In the genomic region with DNA sequence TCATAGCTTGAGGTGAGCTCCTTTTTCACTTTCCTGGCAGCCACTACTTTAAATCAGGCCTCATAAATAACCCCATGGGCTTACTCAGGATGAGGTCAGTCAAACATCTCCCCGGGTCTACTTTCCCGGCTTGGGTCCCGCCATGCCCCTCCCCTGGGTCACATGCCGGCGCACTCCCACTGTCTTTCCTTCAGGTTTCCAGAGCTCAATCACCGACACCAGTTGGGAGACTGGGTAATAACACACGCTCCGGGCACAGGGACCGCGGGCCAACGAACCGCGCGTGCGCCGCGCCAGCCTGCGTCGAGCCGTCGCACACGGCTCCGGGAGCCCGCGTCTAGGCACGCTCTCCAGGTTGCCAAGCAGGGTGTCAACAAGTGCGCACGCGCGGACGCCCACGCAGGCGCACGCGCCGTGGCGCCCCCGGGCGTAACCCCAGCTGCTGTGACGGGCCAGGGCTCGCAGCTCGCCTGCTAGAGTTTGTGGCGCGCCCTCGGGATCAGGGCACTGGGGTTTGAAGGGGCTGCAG, we compare ENCODE assay signal across 1 cellular context.
TF ChIP-seq lines count a peak whose summit lies in the region.

No MANE protein-coding gene starts in this region.

TF ChIP-seq in WTC11, 78 proteins besides CTCF, POLR2A, EP300 and RAD21 (continued from another document and continues in another):
- TF ChIP-seq, protein P1, sequence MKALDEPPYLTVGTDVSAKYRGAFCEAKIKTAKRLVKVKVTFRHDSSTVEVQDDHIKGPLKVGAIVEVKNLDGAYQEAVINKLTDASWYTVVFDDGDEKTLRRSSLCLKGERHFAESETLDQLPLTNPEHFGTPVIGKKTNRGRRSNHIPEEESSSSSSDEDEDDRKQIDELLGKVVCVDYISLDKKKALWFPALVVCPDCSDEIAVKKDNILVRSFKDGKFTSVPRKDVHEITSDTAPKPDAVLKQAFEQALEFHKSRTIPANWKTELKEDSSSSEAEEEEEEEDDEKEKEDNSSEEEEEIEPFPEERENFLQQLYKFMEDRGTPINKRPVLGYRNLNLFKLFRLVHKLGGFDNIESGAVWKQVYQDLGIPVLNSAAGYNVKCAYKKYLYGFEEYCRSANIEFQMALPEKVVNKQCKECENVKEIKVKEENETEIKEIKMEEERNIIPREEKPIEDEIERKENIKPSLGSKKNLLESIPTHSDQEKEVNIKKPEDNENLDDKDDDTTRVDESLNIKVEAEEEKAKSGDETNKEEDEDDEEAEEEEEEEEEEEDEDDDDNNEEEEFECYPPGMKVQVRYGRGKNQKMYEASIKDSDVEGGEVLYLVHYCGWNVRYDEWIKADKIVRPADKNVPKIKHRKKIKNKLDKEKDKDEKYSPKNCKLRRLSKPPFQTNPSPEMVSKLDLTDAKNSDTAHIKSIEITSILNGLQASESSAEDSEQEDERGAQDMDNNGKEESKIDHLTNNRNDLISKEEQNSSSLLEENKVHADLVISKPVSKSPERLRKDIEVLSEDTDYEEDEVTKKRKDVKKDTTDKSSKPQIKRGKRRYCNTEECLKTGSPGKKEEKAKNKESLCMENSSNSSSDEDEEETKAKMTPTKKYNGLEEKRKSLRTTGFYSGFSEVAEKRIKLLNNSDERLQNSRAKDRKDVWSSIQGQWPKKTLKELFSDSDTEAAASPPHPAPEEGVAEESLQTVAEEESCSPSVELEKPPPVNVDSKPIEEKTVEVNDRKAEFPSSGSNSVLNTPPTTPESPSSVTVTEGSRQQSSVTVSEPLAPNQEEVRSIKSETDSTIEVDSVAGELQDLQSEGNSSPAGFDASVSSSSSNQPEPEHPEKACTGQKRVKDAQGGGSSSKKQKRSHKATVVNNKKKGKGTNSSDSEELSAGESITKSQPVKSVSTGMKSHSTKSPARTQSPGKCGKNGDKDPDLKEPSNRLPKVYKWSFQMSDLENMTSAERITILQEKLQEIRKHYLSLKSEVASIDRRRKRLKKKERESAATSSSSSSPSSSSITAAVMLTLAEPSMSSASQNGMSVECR (CRISPR knock-in tag; IDR thresholded peaks at IDR 0.05; ENCODE audit: borderline replicate concordance): no peak
- no peak for TF ChIP-seq IRF2 (CRISPR knock-in tag; IDR thresholded peaks at IDR 0.05; ENCODE audit: borderline replicate concordance, low read depth)
- TF ChIP-seq, protein P2, sequence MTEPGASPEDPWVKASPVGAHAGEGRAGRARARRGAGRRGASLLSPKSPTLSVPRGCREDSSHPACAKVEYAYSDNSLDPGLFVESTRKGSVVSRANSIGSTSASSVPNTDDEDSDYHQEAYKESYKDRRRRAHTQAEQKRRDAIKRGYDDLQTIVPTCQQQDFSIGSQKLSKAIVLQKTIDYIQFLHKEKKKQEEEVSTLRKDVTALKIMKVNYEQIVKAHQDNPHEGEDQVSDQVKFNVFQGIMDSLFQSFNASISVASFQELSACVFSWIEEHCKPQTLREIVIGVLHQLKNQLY (CRISPR knock-in tag; IDR thresholded peaks at IDR 0.05): no peak
- TF ChIP-seq NFE2L1 (CRISPR knock-in tag; IDR thresholded peaks at IDR 0.05): no peak
- TF ChIP-seq, protein P3, sequence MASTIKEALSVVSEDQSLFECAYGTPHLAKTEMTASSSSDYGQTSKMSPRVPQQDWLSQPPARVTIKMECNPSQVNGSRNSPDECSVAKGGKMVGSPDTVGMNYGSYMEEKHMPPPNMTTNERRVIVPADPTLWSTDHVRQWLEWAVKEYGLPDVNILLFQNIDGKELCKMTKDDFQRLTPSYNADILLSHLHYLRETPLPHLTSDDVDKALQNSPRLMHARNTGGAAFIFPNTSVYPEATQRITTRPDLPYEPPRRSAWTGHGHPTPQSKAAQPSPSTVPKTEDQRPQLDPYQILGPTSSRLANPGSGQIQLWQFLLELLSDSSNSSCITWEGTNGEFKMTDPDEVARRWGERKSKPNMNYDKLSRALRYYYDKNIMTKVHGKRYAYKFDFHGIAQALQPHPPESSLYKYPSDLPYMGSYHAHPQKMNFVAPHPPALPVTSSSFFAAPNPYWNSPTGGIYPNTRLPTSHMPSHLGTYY (CRISPR knock-in tag; IDR thresholded peaks at IDR 0.05): no peak
- TF ChIP-seq SMAD4 (CRISPR knock-in tag; IDR thresholded peaks at IDR 0.05): no peak
- TF ChIP-seq, protein P4, sequence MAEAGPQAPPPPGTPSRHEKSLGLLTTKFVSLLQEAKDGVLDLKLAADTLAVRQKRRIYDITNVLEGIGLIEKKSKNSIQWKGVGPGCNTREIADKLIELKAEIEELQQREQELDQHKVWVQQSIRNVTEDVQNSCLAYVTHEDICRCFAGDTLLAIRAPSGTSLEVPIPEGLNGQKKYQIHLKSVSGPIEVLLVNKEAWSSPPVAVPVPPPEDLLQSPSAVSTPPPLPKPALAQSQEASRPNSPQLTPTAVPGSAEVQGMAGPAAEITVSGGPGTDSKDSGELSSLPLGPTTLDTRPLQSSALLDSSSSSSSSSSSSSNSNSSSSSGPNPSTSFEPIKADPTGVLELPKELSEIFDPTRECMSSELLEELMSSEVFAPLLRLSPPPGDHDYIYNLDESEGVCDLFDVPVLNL (CRISPR knock-in tag; IDR thresholded peaks at IDR 0.05; ENCODE audit: borderline replicate concordance, low read depth): no peak
- TF ChIP-seq, protein P5, sequence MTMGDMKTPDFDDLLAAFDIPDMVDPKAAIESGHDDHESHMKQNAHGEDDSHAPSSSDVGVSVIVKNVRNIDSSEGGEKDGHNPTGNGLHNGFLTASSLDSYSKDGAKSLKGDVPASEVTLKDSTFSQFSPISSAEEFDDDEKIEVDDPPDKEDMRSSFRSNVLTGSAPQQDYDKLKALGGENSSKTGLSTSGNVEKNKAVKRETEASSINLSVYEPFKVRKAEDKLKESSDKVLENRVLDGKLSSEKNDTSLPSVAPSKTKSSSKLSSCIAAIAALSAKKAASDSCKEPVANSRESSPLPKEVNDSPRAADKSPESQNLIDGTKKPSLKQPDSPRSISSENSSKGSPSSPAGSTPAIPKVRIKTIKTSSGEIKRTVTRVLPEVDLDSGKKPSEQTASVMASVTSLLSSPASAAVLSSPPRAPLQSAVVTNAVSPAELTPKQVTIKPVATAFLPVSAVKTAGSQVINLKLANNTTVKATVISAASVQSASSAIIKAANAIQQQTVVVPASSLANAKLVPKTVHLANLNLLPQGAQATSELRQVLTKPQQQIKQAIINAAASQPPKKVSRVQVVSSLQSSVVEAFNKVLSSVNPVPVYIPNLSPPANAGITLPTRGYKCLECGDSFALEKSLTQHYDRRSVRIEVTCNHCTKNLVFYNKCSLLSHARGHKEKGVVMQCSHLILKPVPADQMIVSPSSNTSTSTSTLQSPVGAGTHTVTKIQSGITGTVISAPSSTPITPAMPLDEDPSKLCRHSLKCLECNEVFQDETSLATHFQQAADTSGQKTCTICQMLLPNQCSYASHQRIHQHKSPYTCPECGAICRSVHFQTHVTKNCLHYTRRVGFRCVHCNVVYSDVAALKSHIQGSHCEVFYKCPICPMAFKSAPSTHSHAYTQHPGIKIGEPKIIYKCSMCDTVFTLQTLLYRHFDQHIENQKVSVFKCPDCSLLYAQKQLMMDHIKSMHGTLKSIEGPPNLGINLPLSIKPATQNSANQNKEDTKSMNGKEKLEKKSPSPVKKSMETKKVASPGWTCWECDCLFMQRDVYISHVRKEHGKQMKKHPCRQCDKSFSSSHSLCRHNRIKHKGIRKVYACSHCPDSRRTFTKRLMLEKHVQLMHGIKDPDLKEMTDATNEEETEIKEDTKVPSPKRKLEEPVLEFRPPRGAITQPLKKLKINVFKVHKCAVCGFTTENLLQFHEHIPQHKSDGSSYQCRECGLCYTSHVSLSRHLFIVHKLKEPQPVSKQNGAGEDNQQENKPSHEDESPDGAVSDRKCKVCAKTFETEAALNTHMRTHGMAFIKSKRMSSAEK (CRISPR knock-in tag; IDR thresholded peaks at IDR 0.05; ENCODE audit: borderline replicate concordance): no peak
- TF ChIP-seq ZBTB21 (CRISPR knock-in tag; IDR thresholded peaks at IDR 0.05; ENCODE audit: borderline replicate concordance): no peak
- TF ChIP-seq, protein P6, sequence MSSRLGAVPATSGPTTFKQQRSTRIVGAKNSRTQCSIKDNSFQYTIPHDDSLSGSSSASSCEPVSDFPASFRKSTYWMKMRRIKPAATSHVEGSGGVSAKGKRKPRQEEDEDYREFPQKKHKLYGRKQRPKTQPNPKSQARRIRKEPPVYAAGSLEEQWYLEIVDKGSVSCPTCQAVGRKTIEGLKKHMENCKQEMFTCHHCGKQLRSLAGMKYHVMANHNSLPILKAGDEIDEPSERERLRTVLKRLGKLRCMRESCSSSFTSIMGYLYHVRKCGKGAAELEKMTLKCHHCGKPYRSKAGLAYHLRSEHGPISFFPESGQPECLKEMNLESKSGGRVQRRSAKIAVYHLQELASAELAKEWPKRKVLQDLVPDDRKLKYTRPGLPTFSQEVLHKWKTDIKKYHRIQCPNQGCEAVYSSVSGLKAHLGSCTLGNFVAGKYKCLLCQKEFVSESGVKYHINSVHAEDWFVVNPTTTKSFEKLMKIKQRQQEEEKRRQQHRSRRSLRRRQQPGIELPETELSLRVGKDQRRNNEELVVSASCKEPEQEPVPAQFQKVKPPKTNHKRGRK (CRISPR knock-in tag; IDR thresholded peaks at IDR 0.05; ENCODE audit: borderline replicate concordance): no peak
- TF ChIP-seq, protein P7, sequence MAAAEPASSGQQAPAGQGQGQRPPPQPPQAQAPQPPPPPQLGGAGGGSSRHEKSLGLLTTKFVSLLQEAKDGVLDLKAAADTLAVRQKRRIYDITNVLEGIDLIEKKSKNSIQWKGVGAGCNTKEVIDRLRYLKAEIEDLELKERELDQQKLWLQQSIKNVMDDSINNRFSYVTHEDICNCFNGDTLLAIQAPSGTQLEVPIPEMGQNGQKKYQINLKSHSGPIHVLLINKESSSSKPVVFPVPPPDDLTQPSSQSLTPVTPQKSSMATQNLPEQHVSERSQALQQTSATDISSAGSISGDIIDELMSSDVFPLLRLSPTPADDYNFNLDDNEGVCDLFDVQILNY (CRISPR knock-in tag; IDR thresholded peaks at IDR 0.05): peak; percentile 37; the same call in 1 of the 2 replicates
- TF ChIP-seq, protein P8, sequence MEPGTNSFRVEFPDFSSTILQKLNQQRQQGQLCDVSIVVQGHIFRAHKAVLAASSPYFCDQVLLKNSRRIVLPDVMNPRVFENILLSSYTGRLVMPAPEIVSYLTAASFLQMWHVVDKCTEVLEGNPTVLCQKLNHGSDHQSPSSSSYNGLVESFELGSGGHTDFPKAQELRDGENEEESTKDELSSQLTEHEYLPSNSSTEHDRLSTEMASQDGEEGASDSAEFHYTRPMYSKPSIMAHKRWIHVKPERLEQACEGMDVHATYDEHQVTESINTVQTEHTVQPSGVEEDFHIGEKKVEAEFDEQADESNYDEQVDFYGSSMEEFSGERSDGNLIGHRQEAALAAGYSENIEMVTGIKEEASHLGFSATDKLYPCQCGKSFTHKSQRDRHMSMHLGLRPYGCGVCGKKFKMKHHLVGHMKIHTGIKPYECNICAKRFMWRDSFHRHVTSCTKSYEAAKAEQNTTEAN (CRISPR knock-in tag; IDR thresholded peaks at IDR 0.05): no peak
- TF ChIP-seq, protein P9, sequence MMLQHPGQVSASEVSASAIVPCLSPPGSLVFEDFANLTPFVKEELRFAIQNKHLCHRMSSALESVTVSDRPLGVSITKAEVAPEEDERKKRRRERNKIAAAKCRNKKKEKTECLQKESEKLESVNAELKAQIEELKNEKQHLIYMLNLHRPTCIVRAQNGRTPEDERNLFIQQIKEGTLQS (CRISPR knock-in tag; conservative IDR thresholded peaks at IDR 0.05): no peak
- TF ChIP-seq ZNF416 (CRISPR knock-in tag; IDR thresholded peaks at IDR 0.05): no peak
- TF ChIP-seq MYBL2 (CRISPR knock-in tag; IDR thresholded peaks at IDR 0.05): 0 out of 2 replicates have a peak, but pooled peaks have one; percentile 23
- TF ChIP-seq, protein P10, sequence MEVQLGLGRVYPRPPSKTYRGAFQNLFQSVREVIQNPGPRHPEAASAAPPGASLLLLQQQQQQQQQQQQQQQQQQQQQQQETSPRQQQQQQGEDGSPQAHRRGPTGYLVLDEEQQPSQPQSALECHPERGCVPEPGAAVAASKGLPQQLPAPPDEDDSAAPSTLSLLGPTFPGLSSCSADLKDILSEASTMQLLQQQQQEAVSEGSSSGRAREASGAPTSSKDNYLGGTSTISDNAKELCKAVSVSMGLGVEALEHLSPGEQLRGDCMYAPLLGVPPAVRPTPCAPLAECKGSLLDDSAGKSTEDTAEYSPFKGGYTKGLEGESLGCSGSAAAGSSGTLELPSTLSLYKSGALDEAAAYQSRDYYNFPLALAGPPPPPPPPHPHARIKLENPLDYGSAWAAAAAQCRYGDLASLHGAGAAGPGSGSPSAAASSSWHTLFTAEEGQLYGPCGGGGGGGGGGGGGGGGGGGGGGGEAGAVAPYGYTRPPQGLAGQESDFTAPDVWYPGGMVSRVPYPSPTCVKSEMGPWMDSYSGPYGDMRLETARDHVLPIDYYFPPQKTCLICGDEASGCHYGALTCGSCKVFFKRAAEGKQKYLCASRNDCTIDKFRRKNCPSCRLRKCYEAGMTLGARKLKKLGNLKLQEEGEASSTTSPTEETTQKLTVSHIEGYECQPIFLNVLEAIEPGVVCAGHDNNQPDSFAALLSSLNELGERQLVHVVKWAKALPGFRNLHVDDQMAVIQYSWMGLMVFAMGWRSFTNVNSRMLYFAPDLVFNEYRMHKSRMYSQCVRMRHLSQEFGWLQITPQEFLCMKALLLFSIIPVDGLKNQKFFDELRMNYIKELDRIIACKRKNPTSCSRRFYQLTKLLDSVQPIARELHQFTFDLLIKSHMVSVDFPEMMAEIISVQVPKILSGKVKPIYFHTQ (CRISPR knock-in tag; IDR thresholded peaks at IDR 0.05): no peak
- TF ChIP-seq JUN (CRISPR knock-in tag; IDR thresholded peaks at IDR 0.05): no peak
- TF ChIP-seq, protein P11, sequence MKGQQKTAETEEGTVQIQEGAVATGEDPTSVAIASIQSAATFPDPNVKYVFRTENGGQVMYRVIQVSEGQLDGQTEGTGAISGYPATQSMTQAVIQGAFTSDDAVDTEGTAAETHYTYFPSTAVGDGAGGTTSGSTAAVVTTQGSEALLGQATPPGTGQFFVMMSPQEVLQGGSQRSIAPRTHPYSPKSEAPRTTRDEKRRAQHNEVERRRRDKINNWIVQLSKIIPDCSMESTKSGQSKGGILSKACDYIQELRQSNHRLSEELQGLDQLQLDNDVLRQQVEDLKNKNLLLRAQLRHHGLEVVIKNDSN (CRISPR knock-in tag; IDR thresholded peaks at IDR 0.05): peak; percentile 60; the same call in 1 of the 2 replicates
- TF ChIP-seq PRRX2 (CRISPR knock-in tag; IDR thresholded peaks at IDR 0.05): no peak
- TF ChIP-seq OVOL2 (CRISPR knock-in tag; IDR thresholded peaks at IDR 0.05; ENCODE audit: borderline replicate concordance): no peak
- no peak for TF ChIP-seq ELF4 (CRISPR knock-in tag; IDR thresholded peaks at IDR 0.05; ENCODE audit: low read depth)
- TF ChIP-seq, protein P12, sequence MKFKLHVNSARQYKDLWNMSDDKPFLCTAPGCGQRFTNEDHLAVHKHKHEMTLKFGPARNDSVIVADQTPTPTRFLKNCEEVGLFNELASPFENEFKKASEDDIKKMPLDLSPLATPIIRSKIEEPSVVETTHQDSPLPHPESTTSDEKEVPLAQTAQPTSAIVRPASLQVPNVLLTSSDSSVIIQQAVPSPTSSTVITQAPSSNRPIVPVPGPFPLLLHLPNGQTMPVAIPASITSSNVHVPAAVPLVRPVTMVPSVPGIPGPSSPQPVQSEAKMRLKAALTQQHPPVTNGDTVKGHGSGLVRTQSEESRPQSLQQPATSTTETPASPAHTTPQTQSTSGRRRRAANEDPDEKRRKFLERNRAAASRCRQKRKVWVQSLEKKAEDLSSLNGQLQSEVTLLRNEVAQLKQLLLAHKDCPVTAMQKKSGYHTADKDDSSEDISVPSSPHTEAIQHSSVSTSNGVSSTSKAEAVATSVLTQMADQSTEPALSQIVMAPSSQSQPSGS (CRISPR knock-in tag; IDR thresholded peaks at IDR 0.05; ENCODE audit: borderline replicate concordance, low read depth): no peak
